19 cellular contexts compared by ENCODE assay signal in genomic region chr15:63422891-63423290, GRCh38.
"Had no signal": no experiment of that assay in that cellular context is flagged by ENCODE, and none has a peak within 500 bp of the region (broad histone marks: within the 10 kb centered on the region; RNA-seq: fewer than 3 reads in every experiment).

No MANE protein-coding gene starts in this region.

- FAIRE-seq: HepG2 had no signal

- DNase-seq: IMR-90, NCI-H1048, NCI-H1105 treated with DMSO at 0.1 percent for 48 hours, NCI-H1417 treated with DMSO at 0.1 percent for 48 hours, NCI-H146, NCI-H1694 treated with DMSO at 0.1 percent for 48 hours, NCI-H1930, NCI-H2081, NCI-H2107, NCI-H2227 treated with DMSO at 0.1 percent for 48 hours, NCI-H524 treated with DMSO at 0.1 percent for 48 hours, NCI-H69, NCI-H774, PC-3, SHP77, SK-N-SH, SW 1271, T-cell had no signal
